In the genomic region with DNA sequence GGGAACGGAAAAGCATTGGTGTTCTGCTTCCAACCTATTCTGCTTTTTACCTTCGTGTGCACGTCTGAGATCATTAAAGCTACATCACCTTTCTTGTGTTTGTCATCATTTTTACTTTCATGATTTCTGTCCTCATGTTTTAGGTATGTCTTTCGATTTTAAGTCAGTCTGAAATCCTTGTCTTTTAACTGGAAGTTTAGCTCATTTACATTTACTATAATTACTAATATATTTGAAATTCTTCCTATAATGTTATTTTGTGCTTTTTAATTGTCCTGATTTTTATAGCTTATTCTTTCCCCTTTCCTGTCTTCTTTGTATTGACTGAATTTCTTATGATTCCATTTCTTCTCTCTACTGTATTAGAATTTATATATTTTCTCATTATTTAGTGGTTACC, we compare ENCODE assay signal across 24 cellular contexts. TPM values are rescaled to one million over a fixed set of nuclear protein-coding genes. Genes with fewer than 3 reads are reported as not detected.
"Had no signal": no experiment of that assay in that cellular context is flagged by ENCODE, and none has a peak within 500 bp of the region (broad histone marks: within the 10 kb centered on the region; RNA-seq: fewer than 3 reads in every experiment).

No MANE protein-coding gene starts in this region.

- DNase-seq: IMR-90, Kasumi-1, MM.1S, NCI-H1092 treated with DMSO at 0.1 percent for 48 hours, NCI-H1436, NCI-H187, NCI-H2029, NCI-H2081 treated with DMSO at 0.1 percent for 48 hours, NCI-H2171, NCI-H226, NCI-H446, NCI-H510A, NCI-H524 treated with DMSO at 0.1 percent for 48 hours, NCI-H69, NCI-H774, Right ventricle myocardium superior, RPMI8226, SIG-M5 had no signal

- FAIRE-seq: HepG2, RCC 7860 had no signal

- ATAC-seq: HepG2 had no signal

- H3K27ac ChIP-seq: KMS-11, SJSA1, SK-N-MC had no signal

RNA-seq across cellular contexts. Expression of a gene that starts 19.2 kb away (rescaled TPM):
- total RNA-seq: IMR-90, M059J, Right ventricle myocardium superior, SJSA1 had no signal

RNA-seq across cellular contexts. Expression of a gene that starts 35.3 kb away (rescaled TPM):
- total RNA-seq: HepG2, IMR-90, M059J, SJSA1 had no signal

RNA-seq across cellular contexts. Expression of a gene that starts 56.3 kb away (rescaled TPM):
- total RNA-seq: HepG2, IMR-90, SJSA1 had no signal

RNA-seq across cellular contexts. Expression of a gene that starts 56.6 kb away (rescaled TPM):
- total RNA-seq: HepG2 had no signal
